ENCODE assay signal across 8 cellular contexts in the genomic region with DNA sequence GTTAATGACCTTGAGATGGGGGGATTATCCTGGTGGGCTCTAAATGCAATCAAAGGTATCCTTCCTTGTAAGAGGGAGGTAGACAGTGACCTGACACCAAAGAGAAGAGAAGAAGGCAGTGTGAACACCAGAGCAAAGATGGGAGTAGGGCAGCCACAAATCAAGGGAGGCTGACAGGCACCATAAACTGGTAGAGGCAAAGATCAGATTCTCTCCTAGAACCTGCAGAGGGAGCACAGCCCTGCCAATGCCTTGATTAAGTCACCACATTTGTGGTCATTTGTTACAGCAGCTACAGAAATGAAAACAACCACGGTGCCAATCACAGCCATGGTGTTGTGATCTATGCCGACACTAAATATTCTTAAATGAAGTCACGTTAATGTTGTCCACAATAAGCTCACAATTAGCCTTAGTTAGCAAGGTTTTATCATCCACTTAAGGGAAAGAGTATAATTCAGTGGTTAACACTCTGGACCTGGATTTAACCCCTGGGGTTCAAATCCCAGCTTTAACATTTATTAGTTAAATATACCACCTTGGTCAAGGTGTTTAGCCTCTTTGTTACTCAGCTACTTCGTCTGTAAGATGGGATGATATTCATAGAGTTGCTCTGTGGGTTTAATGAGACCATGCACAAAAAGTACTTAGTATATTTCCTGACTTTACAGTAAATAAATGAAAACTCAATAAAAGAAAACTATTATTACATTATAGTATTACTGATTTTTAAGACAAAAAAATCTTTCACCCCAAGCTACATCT.
DNase-seq lines count a peak whose midpoint lies in the region; ATAC-seq and TF ChIP-seq lines count a peak whose summit lies in the region.

No MANE protein-coding gene starts in this region.

- no peaks in the 10 kb centered on the region for H3K27me3 ChIP-seq in heart left ventricle
- H3K27me3 ChIP-seq in lower lobe of right lung (ENCODE audit: low read depth): no peaks in the 10 kb centered on the region

- H3K9me3 ChIP-seq in heart left ventricle (peaks cover 0 to 5% (median 0%) of the 10 kb centered on the region in 12 donors), lower lobe of right lung (no peaks in the 10 kb centered on the region)

- peak in 6 of 12 donors; percentile 13 to 36 (median 21) for TF ChIP-seq CTCF in heart left ventricle (IDR thresholded peaks at IDR 0.05)
- TF ChIP-seq CTCF in lower lobe of right lung (IDR thresholded peaks at IDR 0.05): peak; percentile 37
- TF ChIP-seq CTCF in type B pancreatic cell (conservative IDR thresholded peaks at IDR 0.05): no peak

- no peak overlapping the region for H3K4me3 Mint-ChIP-seq in activated T-helper 17 cell treated with anti-CD3 and anti-CD28 coated beads, Interleukin-2, amount 50 U/mL, for 72 hours
- no peak overlapping the region for H3K4me3 Mint-ChIP-seq in type B pancreatic cell

- H3K36me3 ChIP-seq in heart left ventricle: no peaks in the 10 kb centered on the region
- no peaks in the 10 kb centered on the region for H3K36me3 ChIP-seq in lower lobe of right lung

- H3K4me1 Mint-ChIP-seq in activated T-helper 17 cell treated with anti-CD3 and anti-CD28 coated beads, Interleukin-2, amount 50 U/mL, for 72 hours: peaks cover 34% of the 10 kb centered on the region
- H3K4me1 Mint-ChIP-seq in type B pancreatic cell (ENCODE audit: unreplicated experiment): peaks cover 16% of the 10 kb centered on the region

- no peaks in the 10 kb centered on the region for H3K9me3 Mint-ChIP-seq in activated T-helper 17 cell treated with anti-CD3 and anti-CD28 coated beads, Interleukin-2, amount 50 U/mL, for 72 hours
- no peaks in the 10 kb centered on the region for H3K9me3 Mint-ChIP-seq in type B pancreatic cell

- H3K27me3 Mint-ChIP-seq in activated T-helper 17 cell treated with anti-CD3 and anti-CD28 coated beads, Interleukin-2, amount 50 U/mL, for 72 hours: no peaks in the 10 kb centered on the region
- H3K27me3 Mint-ChIP-seq in type B pancreatic cell: no peaks in the 10 kb centered on the region

- ATAC-seq in heart left ventricle: no peak
- ATAC-seq in left ventricle myocardium superior: no peak
- peak; percentile 63 for ATAC-seq in HG03520 (IDR thresholded peaks at IDR 0.05; ENCODE audit: unreplicated experiment)
- ATAC-seq in activated T-helper 17 cell treated with anti-CD3 and anti-CD28 coated beads, Interleukin-2, amount 50 U/mL, for 72 hours (replicated peaks): peak; percentile 78
- peak; percentile 67 to 77 for ATAC-seq in lower lobe of right lung

- no peak for TF ChIP-seq POLR2A in heart left ventricle (IDR thresholded peaks at IDR 0.05)

- DNase-seq in heart left ventricle (no peak), left ventricle myocardium superior (no peak), lower lobe of right lung (no peak), NCI-H2227 treated with DMSO at 0.1 percent for 48 hours (lab: John Stamatoyannopoulos, UW) (no peak), D341Med (ENCODE audit: low spot score) (no peak), type B pancreatic cell (ENCODE audit: extremely low spot score, unreplicated experiment) (no peak)

- H3K36me3 Mint-ChIP-seq in activated T-helper 17 cell treated with anti-CD3 and anti-CD28 coated beads, Interleukin-2, amount 50 U/mL, for 72 hours (ENCODE audit: low read depth): no peaks in the 10 kb centered on the region
- peaks cover 4% of the 10 kb centered on the region for H3K36me3 Mint-ChIP-seq in type B pancreatic cell

- H3K27ac ChIP-seq in heart left ventricle (peak overlapping the region in 8 of 12 donors; percentile 36 to 59 (median 44)), lower lobe of right lung (no peak overlapping the region)

- intact Hi-C loops in heart left ventricle (cut with DNase I): loop anchor here in 6 of 10 donors (2.0 to 10.0 kb wide), 5 partner anchors 56 to 228 kb away; a partner anchor contains a TSS
- intact Hi-C loops in left ventricle myocardium superior (cut with micrococcal nuclease): loop anchor here (10.0 kb wide), 1 partner anchor 228 kb away; no protein-coding TSS in a partner anchor
- intact Hi-C loops in lower lobe of right lung (cut with DNase I): loop anchor here (10.0 kb wide), 1 partner anchor 72 kb away; a partner anchor contains a TSS

- H3K4me3 ChIP-seq in heart left ventricle (no peak overlapping the region), lower lobe of right lung (no peak overlapping the region)

- 74 to 84% (median 79%) methylated on average over 4 of the region's 4 CpGs for WGBS in heart left ventricle, 4 donors

- no peak overlapping the region for H3K27ac Mint-ChIP-seq in activated T-helper 17 cell treated with anti-CD3 and anti-CD28 coated beads, Interleukin-2, amount 50 U/mL, for 72 hours
- no peak overlapping the region for H3K27ac Mint-ChIP-seq in type B pancreatic cell

- H3K4me1 ChIP-seq in heart left ventricle (peaks cover 3 to 85% (median 61%) of the 10 kb centered on the region in 12 donors), lower lobe of right lung (peaks cover 37% of the 10 kb centered on the region)

Comparison
In these comparisons a context has a peak if more than half of its experiments do, and no peak if none do; other contexts are left out.
1. ATAC-seq: peak in HG03520 (single experiment), activated T-helper 17 cell treated with anti-CD3 and anti-CD28 coated beads, Interleukin-2, amount 50 U/mL, for 72 hours (single experiment) and lower lobe of right lung (2 of 2); none in heart left ventricle (0 of 4) and left ventricle myocardium superior (single experiment).